ENCODE assay signal across 24 cellular contexts in genomic region chr5:56825222-56825824, GRCh38. TPM values are rescaled to one million over a fixed set of nuclear protein-coding genes. Genes with fewer than 3 reads are reported as not detected.
A peak's percentile ranks its signal among the peaks of the same experiment; 100 is the strongest.
DNase-seq lines count a peak whose midpoint lies in the region; ATAC-seq and TF ChIP-seq lines count a peak whose summit lies in the region.
"Had no signal": no experiment of that assay in that cellular context is flagged by ENCODE, and none has a peak within 500 bp of the region (broad histone marks: within the 10 kb centered on the region; RNA-seq: fewer than 3 reads in every experiment).

No MANE protein-coding gene starts in this region.

- H3K4me1 ChIP-seq in spleen (peaks cover 78 to 100% (median 100%) of the 10 kb centered on the region in 6 donors), upper lobe of right lung (peaks cover 33% of the 10 kb centered on the region)

- H3K9me3 ChIP-seq in spleen = no peaks in the 10 kb centered on the region
- H3K9me3 ChIP-seq in upper lobe of right lung = no peaks in the 10 kb centered on the region
- H3K9me3 ChIP-seq: gastrocnemius medialis, prostate gland, tibial nerve had no signal

- CTCF ChIA-PET in activated CD4-positive, alpha-beta T cell treated with anti-CD3 and anti-CD28 coated beads for 36 hours (lab: Charles Lee) = interaction anchor here (0.9 to 3.1 kb wide), 3 partner anchors 10 to 12 kb away, joined by 3 to 26 read pairs (median 3); partner anchors contain the start of gene MAP3K1

- peak overlapping the region; percentile 37 for H3K27ac Mint-ChIP-seq in activated CD4-positive, alpha-beta T cell treated with anti-CD3 and anti-CD28 coated beads for 36 hours
- peak overlapping the region; percentile 34 for H3K27ac Mint-ChIP-seq in chondrocyte (ENCODE audit: unreplicated experiment)
- H3K27ac Mint-ChIP-seq: T-helper 2 cell treated with Interferon-gamma antibody and Interleukin-4, amounts not matched to agents 5 μg/mL and 100 μg/mL, for 36 hours had no signal

- H3K36me3 Mint-ChIP-seq in activated CD4-positive, alpha-beta T cell treated with anti-CD3 and anti-CD28 coated beads for 36 hours (ENCODE audit: low read depth) = peaks cover 13% of the 10 kb centered on the region
- H3K36me3 Mint-ChIP-seq in chondrocyte (ENCODE audit: low read depth) = no peaks in the 10 kb centered on the region

- WGBS in spleen, 5 donors = 72 to 84% (median 80%) methylated on average over 3 of the region's 3 CpGs

- no peak for ATAC-seq in activated CD4-positive, alpha-beta T cell treated with anti-CD3 and anti-CD28 coated beads for 36 hours
- ATAC-seq in GM21737 (IDR thresholded peaks at IDR 0.05; ENCODE audit: unreplicated experiment) (no peak), upper lobe of right lung (no peak), GM21619 (IDR thresholded peaks at IDR 0.05; ENCODE audit: unreplicated experiment) (no peak)
- ATAC-seq: gastrocnemius medialis, left ventricle myocardium superior had no signal

- POLR2A ChIA-PET in activated CD4-positive, alpha-beta T cell treated with anti-CD3 and anti-CD28 coated beads for 36 hours (lab: Charles Lee) = no interaction called here

- H3K27ac ChIP-seq in spleen (peak overlapping the region in 4 of 8 donors; percentile 5 to 60 (median 20)), upper lobe of right lung (no peak overlapping the region)
- H3K27ac ChIP-seq: epithelial cell of prostate, gastrocnemius medialis, prostate gland, tibial nerve had no signal

- no peak overlapping the region for H3K4me3 Mint-ChIP-seq in activated CD4-positive, alpha-beta T cell treated with anti-CD3 and anti-CD28 coated beads for 36 hours
- H3K4me3 Mint-ChIP-seq in chondrocyte (ENCODE audit: unreplicated experiment) = no peak overlapping the region
- H3K4me3 Mint-ChIP-seq: T-helper 2 cell treated with Interferon-gamma antibody and Interleukin-4, amounts not matched to agents 5 μg/mL and 100 μg/mL, for 36 hours had no signal

- intact Hi-C loops in activated CD4-positive, alpha-beta T cell treated with anti-CD3 and anti-CD28 coated beads for 36 hours (cut with DNase I, micrococcal nuclease) = no loop called here
- intact Hi-C loops in spleen (cut with DNase I; ENCODE audit: low total_unique reads) = no loop called here
- intact Hi-C loops in upper lobe of right lung (cut with DNase I) = no loop called here

- no peak for DNase-seq in activated CD4-positive, alpha-beta T cell treated with anti-CD3 and anti-CD28 coated beads for 36 hours
- no peak for DNase-seq in activated CD4-positive, alpha-beta T cell treated with anti-CD3 and anti-CD28 coated beads, Interleukin-2, amount 50 U/mL, for 1 hour
- peak; percentile 23 for DNase-seq in M059J (ENCODE audit: low read depth)
- no peak for DNase-seq in chondrocyte (ENCODE audit: low spot score)
- peak; percentile 31 for DNase-seq in spleen
- DNase-seq in upper lobe of right lung = no peak
- DNase-seq: activated CD4-positive, alpha-beta T cell treated with anti-CD3 and anti-CD28 coated beads for 1 hour; activated CD8-positive, alpha-beta memory T cell treated with anti-CD3 and anti-CD28 coated beads, Interleukin-2, amount 50 U/mL, for 4 hours; activated naive CD4-positive, alpha-beta T cell treated with Interleukin-2 at 50 U/mL for 16 hours; COR-L47; cortex of kidney; gastrocnemius medialis; left ventricle myocardium superior; MM.1S; NCI-H1930; NCI-H510A; SIG-M5 had no signal

- TF ChIP-seq POLR2A in spleen (IDR thresholded peaks at IDR 0.05) = no peak

- H3K27me3 Mint-ChIP-seq in activated CD4-positive, alpha-beta T cell treated with anti-CD3 and anti-CD28 coated beads for 36 hours = no peaks in the 10 kb centered on the region
- no peaks in the 10 kb centered on the region for H3K27me3 Mint-ChIP-seq in chondrocyte (ENCODE audit: low read depth)

- peaks cover 92% of the 10 kb centered on the region for H3K4me1 Mint-ChIP-seq in activated CD4-positive, alpha-beta T cell treated with anti-CD3 and anti-CD28 coated beads for 36 hours
- H3K4me1 Mint-ChIP-seq in chondrocyte (ENCODE audit: low read depth) = peaks cover 66% of the 10 kb centered on the region

- no peaks in the 10 kb centered on the region for H3K9me3 Mint-ChIP-seq in activated CD4-positive, alpha-beta T cell treated with anti-CD3 and anti-CD28 coated beads for 36 hours (ENCODE audit: low read depth)
- no peaks in the 10 kb centered on the region for H3K9me3 Mint-ChIP-seq in chondrocyte (ENCODE audit: low read depth)
- H3K9me3 Mint-ChIP-seq: T-helper 2 cell treated with Interferon-gamma antibody and Interleukin-4, amounts not matched to agents 5 μg/mL and 100 μg/mL, for 36 hours had no signal

- H3K36me3 ChIP-seq in spleen = peaks cover 0 to 8% (median 0%) of the 10 kb centered on the region in 6 donors
- H3K36me3 ChIP-seq in upper lobe of right lung = no peaks in the 10 kb centered on the region
- H3K36me3 ChIP-seq: gastrocnemius medialis, prostate gland, tibial nerve had no signal

- TF ChIP-seq CTCF in chondrocyte (IDR thresholded peaks at IDR 0.05) = no peak
- TF ChIP-seq CTCF in spleen (IDR thresholded peaks at IDR 0.05 in 8 of 11, conservative IDR thresholded peaks at IDR 0.05 in 3 of 11) = no peak
- no peak for TF ChIP-seq CTCF in upper lobe of right lung (IDR thresholded peaks at IDR 0.05)

- H3K27me3 ChIP-seq in spleen (replicated peaks in 1 of 7) (no peaks in the 10 kb centered on the region), upper lobe of right lung (no peaks in the 10 kb centered on the region)
- H3K27me3 ChIP-seq: gastrocnemius medialis, tibial nerve had no signal

- H3K4me3 ChIP-seq in spleen = no peak overlapping the region
- H3K4me3 ChIP-seq in upper lobe of right lung = no peak overlapping the region
- H3K4me3 ChIP-seq: gastrocnemius medialis, prostate gland, smooth muscle cell, tibial nerve had no signal

RNA-seq across cellular contexts. Expression of gene MAP3K1, which starts 10.0 kb away (rescaled TPM):
- total RNA-seq in activated CD4-positive, alpha-beta T cell treated with anti-CD3 and anti-CD28 coated beads for 36 hours = 10 to 100 TPM; 22.3 to 22.9 TPM
- total RNA-seq in M059J (2014; rRNA removed; shearing (Covaris generic)) = 10.2 and 15.4 TPM in 2 replicates
- total RNA-seq in chondrocyte = 14.2 to 14.8 TPM (median 14.6 TPM) in 3 replicates
- 10 to 100 TPM; 57.3 to 85.4 (median 73.6) TPM for total RNA-seq in spleen
- polyA plus RNA-seq in spleen = 10 to 100 TPM; 24.7 to 35.4 (median 27.6) TPM
- 20.3 TPM for total RNA-seq in upper lobe of right lung

Comparison
In these comparisons a context has a peak if more than half of its experiments do, and no peak if none do; other contexts are left out.
1. DNase-seq: peak in M059J (single experiment) and spleen (single experiment); none in activated CD4-positive, alpha-beta T cell treated with anti-CD3 and anti-CD28 coated beads for 36 hours (single experiment), activated CD4-positive, alpha-beta T cell treated with anti-CD3 and anti-CD28 coated beads, Interleukin-2, amount 50 U/mL, for 1 hour (single experiment), chondrocyte (single experiment) and upper lobe of right lung (single experiment).